In genomic region chr12:9711664-9712063, GRCh38 we compare ENCODE assay signal across 18 cellular contexts. TPM values are rescaled to one million over a fixed set of nuclear protein-coding genes. Genes with fewer than 3 reads are reported as not detected.
DNase-seq lines count a peak whose midpoint lies in the region; ATAC-seq lines count a peak whose summit lies in the region.
"Had no signal": no experiment of that assay in that cellular context is flagged by ENCODE, and none has a peak within 500 bp of the region (broad histone marks: within the 10 kb centered on the region; RNA-seq: fewer than 3 reads in every experiment).

No MANE protein-coding gene starts in this region.

- peaks cover under 1% of the 10 kb centered on the region for H3K9me3 Mint-ChIP-seq in T-helper 1 cell treated with Interleukin-12 subunit alpha and Interleukin-12 subunit beta and Interleukin-4 antibody, amounts not matched to agents 30 μg/mL and 1 μg/mL, for 36 hours
- no peaks in the 10 kb centered on the region for H3K9me3 Mint-ChIP-seq in T-cell
- peaks cover 14 to 17% of the 10 kb centered on the region in 2 donors for H3K9me3 Mint-ChIP-seq in stimulated activated naive B cell treated with anti-CD40 and anti-IgM and Interleukin-4, amounts not matched to agents 10 μg/mL and 1 μg/mL and 100 μg/mL, for 72 hours
- H3K9me3 Mint-ChIP-seq: natural killer cell had no signal

- H3K27ac Mint-ChIP-seq in T-helper 1 cell treated with Interleukin-12 subunit alpha and Interleukin-12 subunit beta and Interleukin-4 antibody, amounts not matched to agents 30 μg/mL and 1 μg/mL, for 36 hours = peak overlapping the region; percentile 8
- peak overlapping the region; percentile 50 to 96 for H3K27ac Mint-ChIP-seq in T-cell
- peak overlapping the region; percentile 78 for H3K27ac Mint-ChIP-seq in stimulated activated naive B cell treated with anti-CD40 and anti-IgM and Interleukin-4, amounts not matched to agents 10 μg/mL and 1 μg/mL and 100 μg/mL, for 72 hours
- H3K27ac Mint-ChIP-seq: natural killer cell had no signal

- DNase-seq in T-helper 1 cell = no peak
- no peak for DNase-seq in T-cell
- peak; percentile 24 for DNase-seq in glomerular visceral epithelial cell (ENCODE audit: extremely low spot score)
- no peak for DNase-seq in stimulated activated naive B cell treated with anti-CD40 and anti-IgM and Interleukin-4, amounts not matched to agents 10 μg/mL and 1 μg/mL and 100 μg/mL, for 72 hours
- DNase-seq in ureter (ENCODE audit: low spot score) = no peak
- no peak for DNase-seq in midbrain (lab: John Stamatoyannopoulos, UW)
- DNase-seq: activated effector memory CD4-positive, alpha-beta T cell treated with anti-CD3 and anti-CD28 coated beads, Interleukin-2, amount 50 U/mL, for 16 hours; aorta; cortex of kidney; DMS79 treated with DMSO at 0.1 percent for 48 hours; MM.1S; natural killer cell; NCI-H1694; testis had no signal

- CTCF ChIA-PET in T-cell (lab: Charles Lee) = interaction anchor here (0.7 to 1.9 kb wide), 4 partner anchors 24 to 174 kb away, joined by 3 to 7 read pairs (median 5); no protein-coding TSS in a partner anchor

- peaks cover 49% of the 10 kb centered on the region for H3K4me1 Mint-ChIP-seq in T-helper 1 cell treated with Interleukin-12 subunit alpha and Interleukin-12 subunit beta and Interleukin-4 antibody, amounts not matched to agents 30 μg/mL and 1 μg/mL, for 36 hours (ENCODE audit: low read depth)
- peaks cover 50 to 74% (median 51%) of the 10 kb centered on the region in 3 donors for H3K4me1 Mint-ChIP-seq in T-cell
- peaks cover 66 to 94% of the 10 kb centered on the region in 2 donors for H3K4me1 Mint-ChIP-seq in stimulated activated naive B cell treated with anti-CD40 and anti-IgM and Interleukin-4, amounts not matched to agents 10 μg/mL and 1 μg/mL and 100 μg/mL, for 72 hours

- H3K36me3 Mint-ChIP-seq in T-helper 1 cell treated with Interleukin-12 subunit alpha and Interleukin-12 subunit beta and Interleukin-4 antibody, amounts not matched to agents 30 μg/mL and 1 μg/mL, for 36 hours (ENCODE audit: low read depth) = peaks cover 31% of the 10 kb centered on the region
- H3K36me3 Mint-ChIP-seq in T-cell = peaks cover 8% of the 10 kb centered on the region
- H3K36me3 Mint-ChIP-seq in stimulated activated naive B cell treated with anti-CD40 and anti-IgM and Interleukin-4, amounts not matched to agents 10 μg/mL and 1 μg/mL and 100 μg/mL, for 72 hours = peaks cover 52 to 67% of the 10 kb centered on the region in 2 donors
- H3K36me3 Mint-ChIP-seq: natural killer cell had no signal

- POLR2A ChIA-PET in T-cell (lab: Charles Lee) = interaction anchor here in 1 of 2 donors (0.6 kb wide), 1 partner anchor 62 kb away, joined by 6 read pairs; no protein-coding TSS in a partner anchor

- no peak for ATAC-seq in T-cell (replicated peaks in 1 of 4)
- no peak for ATAC-seq in stimulated activated naive B cell treated with anti-CD40 and anti-IgM and Interleukin-4, amounts not matched to agents 10 μg/mL and 1 μg/mL and 100 μg/mL, for 72 hours (replicated peaks)
- ATAC-seq in GM19463 (IDR thresholded peaks at IDR 0.05; ENCODE audit: unreplicated experiment) = no peak
- ATAC-seq: HepG2, natural killer cell had no signal

- no peak overlapping the region for H3K4me3 Mint-ChIP-seq in T-helper 1 cell treated with Interleukin-12 subunit alpha and Interleukin-12 subunit beta and Interleukin-4 antibody, amounts not matched to agents 30 μg/mL and 1 μg/mL, for 36 hours
- no peak overlapping the region for H3K4me3 Mint-ChIP-seq in T-cell
- no peak overlapping the region for H3K4me3 Mint-ChIP-seq in stimulated activated naive B cell treated with anti-CD40 and anti-IgM and Interleukin-4, amounts not matched to agents 10 μg/mL and 1 μg/mL and 100 μg/mL, for 72 hours
- H3K4me3 Mint-ChIP-seq: natural killer cell had no signal

- H3K27me3 Mint-ChIP-seq in T-helper 1 cell treated with Interleukin-12 subunit alpha and Interleukin-12 subunit beta and Interleukin-4 antibody, amounts not matched to agents 30 μg/mL and 1 μg/mL, for 36 hours (ENCODE audit: low read depth) = no peaks in the 10 kb centered on the region
- no peaks in the 10 kb centered on the region for H3K27me3 Mint-ChIP-seq in T-cell
- H3K27me3 Mint-ChIP-seq in stimulated activated naive B cell treated with anti-CD40 and anti-IgM and Interleukin-4, amounts not matched to agents 10 μg/mL and 1 μg/mL and 100 μg/mL, for 72 hours = no peaks in the 10 kb centered on the region

RNA-seq across cellular contexts. Expression of gene CLECL1, which starts 21.2 kb away (rescaled TPM):
- total RNA-seq in T-cell (1 to 10 TPM; 1.1 to 4.4 (median 2.9) TPM), ureter (0.91 TPM)
- total RNA-seq: HepG2, NCI-H460, testis had no signal

RNA-seq across cellular contexts. Expression of gene CLEC2D, which starts 42.2 kb away (rescaled TPM):
- total RNA-seq in T-cell (100 to 1,000 TPM; 217 to 338 (median 311) TPM), ureter (32.6 TPM)

RNA-seq across cellular contexts. Expression of gene CD69, which starts 49.0 kb away (rescaled TPM):
- total RNA-seq in T-cell (100 to 1,000 TPM in 2 of 5 donors, 10 to 100 TPM in 3; 36.7 to 746 (median 39.4) TPM), ureter (10.7 TPM)
- total RNA-seq: HepG2, NCI-H460 had no signal

Comparison
In these comparisons a context has a peak if more than half of its experiments do, and no peak if none do; other contexts are left out.
1. H3K27ac Mint-ChIP-seq: peak in every context shown above with its lines; median percentile 78 in stimulated activated naive B cell treated with anti-CD40 and anti-IgM and Interleukin-4, amounts not matched to agents 10 μg/mL and 1 μg/mL and 100 μg/mL, for 72 hours; 73 in T-cell; 8 in T-helper 1 cell treated with Interleukin-12 subunit alpha and Interleukin-12 subunit beta and Interleukin-4 antibody, amounts not matched to agents 30 μg/mL and 1 μg/mL, for 36 hours.